15 cellular contexts compared by ENCODE assay signal in genomic region chr4:148015468-148015867, GRCh38.
DNase-seq lines count a peak whose midpoint lies in the region; ATAC-seq and TF ChIP-seq lines count a peak whose summit lies in the region.
"Had no signal": no experiment of that assay in that cellular context is flagged by ENCODE, and none has a peak within 500 bp of the region (broad histone marks: within the 10 kb centered on the region; RNA-seq: fewer than 3 reads in every experiment).

No MANE protein-coding gene starts in this region.

- in situ Hi-C loops in mammary epithelial cell (cut with MboI; ENCODE audit: low sequenced_read_pairs in 2 of 2): no loop called here

- H3K36me3 Mint-ChIP-seq in WTC11: no peaks in the 10 kb centered on the region
- H3K36me3 Mint-ChIP-seq: CD8-positive, alpha-beta T cell had no signal

- H3K27me3 ChIP-seq in HL-60 (ENCODE audit: insufficient read depth, poor library complexity, severe bottlenecking) (no peaks in the 10 kb centered on the region), liver (ENCODE audit: control insufficient read depth in 4 of 4, insufficient read depth in 4 of 4, low read length in 3 of 4) (no peaks in the 10 kb centered on the region), mammary epithelial cell (ENCODE audit: insufficient read depth, low read length) (no peaks in the 10 kb centered on the region)

- peaks cover 14% of the 10 kb centered on the region for H3K4me1 Mint-ChIP-seq in WTC11

- TF ChIP-seq CTCF in HL-60 (IDR thresholded peaks at IDR 0.05; ENCODE audit: insufficient read depth, low read length) (no peak), WTC11 (IDR thresholded peaks at IDR 0.05) (no peak), liver (IDR thresholded peaks at IDR 0.05; ENCODE audit: low read depth, low read length, missing input control) (no peak), mammary epithelial cell (conservative IDR thresholded peaks at IDR 0.05 in 1 of 2, IDR thresholded peaks at IDR 0.05 in 1 of 2; ENCODE audit: extremely low read depth in 1 of 2, insufficient read depth in 1 of 2, low read depth in 1 of 2, low read length in 2 of 2) (no peak)

- CTCF ChIA-PET in WTC11 (lab: Charles Lee) (interaction anchor here (0.6 kb wide), 1 partner anchor 726 kb away, joined by 3 read pairs; no protein-coding TSS in a partner anchor), mammary epithelial cell (lab: Charles Lee; ENCODE audit: low non-redundant PET) (no interaction called here)

- no TSS peak for BruUV-seq in mammary epithelial cell (replicated peaks; lab: Mats Ljungman, UMichigan)

- H3K27ac ChIP-seq in HL-60 (replicated peaks) (0 out of 2 replicates have a peak overlapping the region, but pooled peaks have one; percentile 25), liver (ENCODE audit: low read depth in 1 of 2, low read length in 2 of 2) (no peak overlapping the region), mammary epithelial cell (ENCODE audit: insufficient read depth, low read depth, low read length) (no peak overlapping the region)
- H3K27ac ChIP-seq: A549, GM23248 had no signal

- H3K4me1 ChIP-seq in liver (ENCODE audit: control insufficient read depth in 4 of 4, insufficient read depth in 4 of 4, low read length in 3 of 4) (peaks cover 0 to 8% (median 1%) of the 10 kb centered on the region in 4 donors), mammary epithelial cell (ENCODE audit: insufficient read depth, low read length) (no peaks in the 10 kb centered on the region)

- H3K4me3 ChIP-seq in HL-60 (replicated peaks; ENCODE audit: insufficient read depth, low read length) (no peak overlapping the region), liver (ENCODE audit: low read depth in 1 of 3, low read length in 3 of 3) (no peak overlapping the region), mammary epithelial cell (replicated peaks in 1 of 3; ENCODE audit: insufficient read depth in 1 of 3, low read depth in 2 of 3, low read length in 3 of 3) (no peak overlapping the region)
- H3K4me3 ChIP-seq: A549, GM23248, K562 had no signal

- no peak overlapping the region for H3K9ac ChIP-seq in liver (ENCODE audit: low read depth in 1 of 2, low read length in 2 of 2)
- no peak overlapping the region for H3K9ac ChIP-seq in mammary epithelial cell (ENCODE audit: insufficient read depth, low read length)
- H3K9ac ChIP-seq: GM23248 had no signal

- ATAC-seq in WTC11 (0 out of 2 replicates have a peak, but pooled peaks have one; percentile 17), HG02840 (IDR thresholded peaks at IDR 0.05; ENCODE audit: low FRiP score, unreplicated experiment) (no peak), HG03460 (IDR thresholded peaks at IDR 0.05; ENCODE audit: unreplicated experiment) (no peak)
- ATAC-seq: A549; CD8-positive, alpha-beta T cell; HCT116; K562 had no signal

- no peak for TF ChIP-seq RAD21 in liver (IDR thresholded peaks at IDR 0.05)

- peaks cover 13% of the 10 kb centered on the region for H3K79me2 ChIP-seq in mammary epithelial cell (ENCODE audit: insufficient read depth, low read length)

- DNase-seq in HL-60 (ENCODE audit: low read depth in 1 of 2, low spot score in 1 of 2) (no peak), WTC11 (ENCODE audit: low spot score) (no peak), mammary epithelial cell (no peak), NCI-H2196 (lab: John Stamatoyannopoulos, UW; ENCODE audit: unreplicated experiment) (no peak)
- DNase-seq: CD8-positive, alpha-beta T cell; COR-L47; DND-41; GM23248 had no signal

- intact Hi-C loops in mammary epithelial cell (cut with micrococcal nuclease): no loop called here

- no peaks in the 10 kb centered on the region for H3K9me3 Mint-ChIP-seq in WTC11
- H3K9me3 Mint-ChIP-seq: CD8-positive, alpha-beta T cell had no signal

- H3K9me3 ChIP-seq in liver (ENCODE audit: control insufficient read depth in 4 of 4, low read length in 3 of 4) (no peaks in the 10 kb centered on the region), mammary epithelial cell (replicated peaks; ENCODE audit: insufficient read depth, low read length) (no peaks in the 10 kb centered on the region)
- H3K9me3 ChIP-seq: A549 had no signal

- H4K20me1 ChIP-seq in mammary epithelial cell (ENCODE audit: insufficient read depth, low read length): no peaks in the 10 kb centered on the region

- H3K36me3 ChIP-seq in liver (ENCODE audit: control insufficient read depth in 4 of 4, insufficient read depth in 3 of 4, low read depth in 1 of 4, low read length in 3 of 4): no peaks in the 10 kb centered on the region
- no peaks in the 10 kb centered on the region for H3K36me3 ChIP-seq in mammary epithelial cell (ENCODE audit: insufficient read depth, low read length)

- no peak overlapping the region for H3K4me3 Mint-ChIP-seq in WTC11
- H3K4me3 Mint-ChIP-seq: CD14-positive monocyte; CD8-positive, alpha-beta T cell had no signal

- H3K27ac Mint-ChIP-seq in WTC11: no peak overlapping the region
- H3K27ac Mint-ChIP-seq: CD8-positive, alpha-beta T cell had no signal

- H3K4me2 ChIP-seq in mammary epithelial cell (ENCODE audit: insufficient read depth, low read depth, low read length): no peak overlapping the region
- H3K4me2 ChIP-seq: A549 had no signal

- no peak overlapping the region for H2AFZ ChIP-seq in mammary epithelial cell (ENCODE audit: low read depth, low read length)
- H2AFZ ChIP-seq: GM23248 had no signal

- H3K27me3 Mint-ChIP-seq in WTC11 (ENCODE audit: low read depth): no peaks in the 10 kb centered on the region

- POLR2A ChIA-PET in WTC11 (lab: Charles Lee): no interaction called here

- dilution Hi-C loops in mammary epithelial cell (cut with HindIII; ENCODE audit: low sequenced_read_pairs): no loop called here

- WGBS in liver: 72% methylated on average over 8 of the region's 8 CpGs
- 100% methylated on average over 8 of the region's 8 CpGs for WGBS in mammary epithelial cell (ENCODE audit: low coverage, missing lambda C conversion rate)

TF ChIP-seq in WTC11, 78 proteins besides CTCF, POLR2A, EP300 and RAD21 (continues in another document):
- TF ChIP-seq NR2C2 (CRISPR knock-in tag; IDR thresholded peaks at IDR 0.05) (no peak), HMGXB4 (CRISPR knock-in tag; IDR thresholded peaks at IDR 0.05) (no peak)

TF ChIP-seq in liver, 16 proteins besides CTCF, POLR2A, EP300 and RAD21:
- peak; percentile 38 for TF ChIP-seq YY1 (IDR thresholded peaks at IDR 0.05)
- TF ChIP-seq RXRA (IDR thresholded peaks at IDR 0.05): peak in 1 of 2 donors; percentile 66
- no peak for TF ChIP-seq FOXA2 (IDR thresholded peaks at IDR 0.05)
- TF ChIP-seq HNF4A (conservative IDR thresholded peaks at IDR 0.05): peak; percentile 54 to 90
- TF ChIP-seq ZBTB33 (IDR thresholded peaks at IDR 0.05): no peak
- TF ChIP-seq NR2F2 (IDR thresholded peaks at IDR 0.05): peak; percentile 57
- TF ChIP-seq SP1 (IDR thresholded peaks at IDR 0.05): peak; percentile 34
- no peak for TF ChIP-seq HNF4G (IDR thresholded peaks at IDR 0.05)
